In the genomic region with DNA sequence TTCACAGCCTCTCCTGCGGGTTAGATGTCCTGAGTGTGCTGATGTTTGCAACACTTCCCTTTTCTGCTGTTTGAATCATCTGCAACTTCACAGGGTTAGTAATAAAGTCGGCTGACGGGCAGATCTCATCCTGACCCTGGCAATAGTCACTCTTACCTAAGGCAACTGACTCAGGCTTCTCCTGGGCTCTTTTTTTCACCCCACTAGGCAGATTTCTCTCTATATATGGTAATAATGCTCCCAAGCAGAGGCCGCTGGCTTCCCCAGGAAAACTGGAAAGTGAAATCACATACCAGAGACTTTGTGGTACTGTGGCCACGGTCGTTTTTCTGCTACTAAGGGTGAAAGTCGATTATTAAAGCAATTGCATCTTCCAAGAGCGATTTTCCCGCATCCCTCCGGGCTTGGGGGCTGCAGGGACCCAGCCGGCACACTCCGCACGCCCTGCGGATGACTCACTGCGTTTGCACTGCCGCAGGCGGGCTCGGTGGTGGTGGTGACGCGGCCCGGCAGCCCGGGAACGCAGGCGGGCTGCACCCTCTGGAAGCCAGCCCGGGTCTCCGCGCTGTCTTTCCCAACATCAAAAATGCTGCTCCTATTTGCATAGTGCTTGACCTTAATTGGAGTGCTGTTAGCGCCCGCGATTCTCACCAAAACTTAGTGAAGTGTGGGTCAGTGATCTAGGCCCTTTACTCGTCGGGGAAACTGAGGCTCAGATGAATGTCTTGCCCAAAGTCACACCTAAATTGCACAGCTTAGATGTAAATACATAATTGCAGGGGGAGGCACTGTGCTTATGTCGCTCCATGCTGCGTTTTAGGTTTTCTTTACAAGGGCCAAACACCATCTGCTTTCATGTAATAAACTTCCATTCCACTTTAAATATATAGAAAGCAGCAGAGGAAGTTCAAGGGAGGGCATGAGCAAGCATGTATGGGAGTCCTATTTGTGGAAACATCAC, we compare ENCODE assay signal across 1 cellular context.
TF ChIP-seq lines count a peak whose summit lies in the region.

No MANE protein-coding gene starts in this region.

TF ChIP-seq in K562, 482 proteins besides CTCF, POLR2A, EP300 and RAD21 (continued from another document and continues in another):
- TF ChIP-seq, protein P1, sequence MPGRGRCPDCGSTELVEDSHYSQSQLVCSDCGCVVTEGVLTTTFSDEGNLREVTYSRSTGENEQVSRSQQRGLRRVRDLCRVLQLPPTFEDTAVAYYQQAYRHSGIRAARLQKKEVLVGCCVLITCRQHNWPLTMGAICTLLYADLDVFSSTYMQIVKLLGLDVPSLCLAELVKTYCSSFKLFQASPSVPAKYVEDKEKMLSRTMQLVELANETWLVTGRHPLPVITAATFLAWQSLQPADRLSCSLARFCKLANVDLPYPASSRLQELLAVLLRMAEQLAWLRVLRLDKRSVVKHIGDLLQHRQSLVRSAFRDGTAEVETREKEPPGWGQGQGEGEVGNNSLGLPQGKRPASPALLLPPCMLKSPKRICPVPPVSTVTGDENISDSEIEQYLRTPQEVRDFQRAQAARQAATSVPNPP (IDR thresholded peaks at IDR 0.05; ENCODE audit: borderline replicate concordance, insufficient read depth, insufficient read length), result no peak
- TF ChIP-seq, protein P2, sequence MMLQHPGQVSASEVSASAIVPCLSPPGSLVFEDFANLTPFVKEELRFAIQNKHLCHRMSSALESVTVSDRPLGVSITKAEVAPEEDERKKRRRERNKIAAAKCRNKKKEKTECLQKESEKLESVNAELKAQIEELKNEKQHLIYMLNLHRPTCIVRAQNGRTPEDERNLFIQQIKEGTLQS (IDR thresholded peaks at IDR 0.05), result peak; percentile 91
- TF ChIP-seq, protein P2 (CRISPR knock-in tag; conservative IDR thresholded peaks at IDR 0.05), result no peak
- TF ChIP-seq CHD1 (IDR thresholded peaks at IDR 0.05; ENCODE audit: low read length) (no peak), CEBPG (CRISPR knock-in tag; IDR thresholded peaks at IDR 0.05) (no peak), CEBPG (tag; conservative IDR thresholded peaks at IDR 0.05 in 1 of 2, IDR thresholded peaks at IDR 0.05 in 1 of 2) (peak; percentile 46 to 48; a peak in 2 of 4 replicates), TBP (optimal IDR thresholded peaks at IDR 0.05; ENCODE audit: low read depth, low read length) (no peak), CTBP1 (IDR thresholded peaks at IDR 0.05; ENCODE audit: borderline replicate concordance) (peak; percentile 50; the same call in 1 of the 2 replicates), KLF13 (tag; IDR thresholded peaks at IDR 0.05; ENCODE audit: borderline replicate concordance, low read depth) (no peak), BCL6 (CRISPR knock-in tag; IDR thresholded peaks at IDR 0.05) (no peak), EP400 (IDR thresholded peaks at IDR 0.05) (peak; percentile 29; the same call in 1 of the 2 replicates), LEF1 (IDR thresholded peaks at IDR 0.05) (no peak), COPS2 (conservative IDR thresholded peaks at IDR 0.05) (no peak), NR1H2 (CRISPR knock-in tag; IDR thresholded peaks at IDR 0.05) (no peak), ZNF561 (CRISPR knock-in tag; conservative IDR thresholded peaks at IDR 0.05) (no peak), ZNF175 (CRISPR knock-in tag; IDR thresholded peaks at IDR 0.05; ENCODE audit: low read depth) (no peak), RBFOX2 (IDR thresholded peaks at IDR 0.05; ENCODE audit: low read depth, low read length) (peak; percentile 53), ZNF121 (CRISPR knock-in tag; conservative IDR thresholded peaks at IDR 0.05) (no peak), HNRNPL (IDR thresholded peaks at IDR 0.05; ENCODE audit: low read depth, low read length) (no peak), MYBL2 (IDR thresholded peaks at IDR 0.05; ENCODE audit: low read depth) (no peak), MYBL2 (CRISPR knock-in tag; IDR thresholded peaks at IDR 0.05; ENCODE audit: borderline replicate concordance) (no peak), ZNF133 (CRISPR knock-in tag; IDR thresholded peaks at IDR 0.05) (no peak), DMBX1 (CRISPR knock-in tag; IDR thresholded peaks at IDR 0.05; ENCODE audit: borderline replicate concordance) (no peak), RUNX1 (IDR thresholded peaks at IDR 0.05; ENCODE audit: low read depth) (no peak), CBFA2T2 (conservative IDR thresholded peaks at IDR 0.05) (no peak), JUN (IDR thresholded peaks at IDR 0.05; ENCODE audit: borderline replicate concordance, low read depth, low read length) (peak; percentile 76), JUN (CRISPR knock-in tag; IDR thresholded peaks at IDR 0.05; ENCODE audit: borderline replicate concordance) (no peak), NFIX (CRISPR knock-in tag; IDR thresholded peaks at IDR 0.05; ENCODE audit: low read depth) (no peak), MTF1 (CRISPR knock-in tag; IDR thresholded peaks at IDR 0.05; ENCODE audit: borderline replicate concordance) (no peak), ZNF695 (CRISPR knock-in tag; IDR thresholded peaks at IDR 0.05) (no peak), PHF21A (IDR thresholded peaks at IDR 0.05; ENCODE audit: borderline replicate concordance, low read depth) (no peak), BRD9 (IDR thresholded peaks at IDR 0.05; ENCODE audit: low read depth, partially characterized antibody) (no peak), ZNF830 (CRISPR knock-in tag; IDR thresholded peaks at IDR 0.05) (no peak), RFX1 (IDR thresholded peaks at IDR 0.05) (no peak), ZNF445 (CRISPR knock-in tag; IDR thresholded peaks at IDR 0.05; ENCODE audit: low read depth) (no peak), ZNF263 (CRISPR knock-in tag; IDR thresholded peaks at IDR 0.05; ENCODE audit: borderline replicate concordance) (no peak), SMAD4 (CRISPR knock-in tag; conservative IDR thresholded peaks at IDR 0.05) (no peak), TCFL5 (CRISPR knock-in tag; conservative IDR thresholded peaks at IDR 0.05) (no peak), RNF2 (IDR thresholded peaks at IDR 0.05) (no peak), ZEB2 (IDR thresholded peaks at IDR 0.05) (no peak)
- TF ChIP-seq, protein P3, sequence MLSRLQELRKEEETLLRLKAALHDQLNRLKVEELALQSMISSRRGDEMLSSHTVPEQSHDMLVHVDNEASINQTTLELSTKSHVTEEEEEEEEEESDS (CRISPR knock-in tag; IDR thresholded peaks at IDR 0.05), result no peak
- TF ChIP-seq, protein P4, sequence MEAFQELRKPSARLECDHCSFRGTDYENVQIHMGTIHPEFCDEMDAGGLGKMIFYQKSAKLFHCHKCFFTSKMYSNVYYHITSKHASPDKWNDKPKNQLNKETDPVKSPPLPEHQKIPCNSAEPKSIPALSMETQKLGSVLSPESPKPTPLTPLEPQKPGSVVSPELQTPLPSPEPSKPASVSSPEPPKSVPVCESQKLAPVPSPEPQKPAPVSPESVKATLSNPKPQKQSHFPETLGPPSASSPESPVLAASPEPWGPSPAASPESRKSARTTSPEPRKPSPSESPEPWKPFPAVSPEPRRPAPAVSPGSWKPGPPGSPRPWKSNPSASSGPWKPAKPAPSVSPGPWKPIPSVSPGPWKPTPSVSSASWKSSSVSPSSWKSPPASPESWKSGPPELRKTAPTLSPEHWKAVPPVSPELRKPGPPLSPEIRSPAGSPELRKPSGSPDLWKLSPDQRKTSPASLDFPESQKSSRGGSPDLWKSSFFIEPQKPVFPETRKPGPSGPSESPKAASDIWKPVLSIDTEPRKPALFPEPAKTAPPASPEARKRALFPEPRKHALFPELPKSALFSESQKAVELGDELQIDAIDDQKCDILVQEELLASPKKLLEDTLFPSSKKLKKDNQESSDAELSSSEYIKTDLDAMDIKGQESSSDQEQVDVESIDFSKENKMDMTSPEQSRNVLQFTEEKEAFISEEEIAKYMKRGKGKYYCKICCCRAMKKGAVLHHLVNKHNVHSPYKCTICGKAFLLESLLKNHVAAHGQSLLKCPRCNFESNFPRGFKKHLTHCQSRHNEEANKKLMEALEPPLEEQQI (IDR thresholded peaks at IDR 0.05), result no peak
- TF ChIP-seq, protein P5, sequence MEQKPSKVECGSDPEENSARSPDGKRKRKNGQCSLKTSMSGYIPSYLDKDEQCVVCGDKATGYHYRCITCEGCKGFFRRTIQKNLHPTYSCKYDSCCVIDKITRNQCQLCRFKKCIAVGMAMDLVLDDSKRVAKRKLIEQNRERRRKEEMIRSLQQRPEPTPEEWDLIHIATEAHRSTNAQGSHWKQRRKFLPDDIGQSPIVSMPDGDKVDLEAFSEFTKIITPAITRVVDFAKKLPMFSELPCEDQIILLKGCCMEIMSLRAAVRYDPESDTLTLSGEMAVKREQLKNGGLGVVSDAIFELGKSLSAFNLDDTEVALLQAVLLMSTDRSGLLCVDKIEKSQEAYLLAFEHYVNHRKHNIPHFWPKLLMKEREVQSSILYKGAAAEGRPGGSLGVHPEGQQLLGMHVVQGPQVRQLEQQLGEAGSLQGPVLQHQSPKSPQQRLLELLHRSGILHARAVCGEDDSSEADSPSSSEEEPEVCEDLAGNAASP (IDR thresholded peaks at IDR 0.05), result no peak
- TF ChIP-seq, protein P6, sequence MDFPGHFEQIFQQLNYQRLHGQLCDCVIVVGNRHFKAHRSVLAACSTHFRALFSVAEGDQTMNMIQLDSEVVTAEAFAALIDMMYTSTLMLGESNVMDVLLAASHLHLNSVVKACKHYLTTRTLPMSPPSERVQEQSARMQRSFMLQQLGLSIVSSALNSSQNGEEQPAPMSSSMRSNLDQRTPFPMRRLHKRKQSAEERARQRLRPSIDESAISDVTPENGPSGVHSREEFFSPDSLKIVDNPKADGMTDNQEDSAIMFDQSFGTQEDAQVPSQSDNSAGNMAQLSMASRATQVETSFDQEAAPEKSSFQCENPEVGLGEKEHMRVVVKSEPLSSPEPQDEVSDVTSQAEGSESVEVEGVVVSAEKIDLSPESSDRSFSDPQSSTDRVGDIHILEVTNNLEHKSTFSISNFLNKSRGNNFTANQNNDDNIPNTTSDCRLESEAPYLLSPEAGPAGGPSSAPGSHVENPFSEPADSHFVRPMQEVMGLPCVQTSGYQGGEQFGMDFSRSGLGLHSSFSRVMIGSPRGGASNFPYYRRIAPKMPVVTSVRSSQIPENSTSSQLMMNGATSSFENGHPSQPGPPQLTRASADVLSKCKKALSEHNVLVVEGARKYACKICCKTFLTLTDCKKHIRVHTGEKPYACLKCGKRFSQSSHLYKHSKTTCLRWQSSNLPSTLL (IDR thresholded peaks at IDR 0.05), result no peak
- TF ChIP-seq, protein P7, sequence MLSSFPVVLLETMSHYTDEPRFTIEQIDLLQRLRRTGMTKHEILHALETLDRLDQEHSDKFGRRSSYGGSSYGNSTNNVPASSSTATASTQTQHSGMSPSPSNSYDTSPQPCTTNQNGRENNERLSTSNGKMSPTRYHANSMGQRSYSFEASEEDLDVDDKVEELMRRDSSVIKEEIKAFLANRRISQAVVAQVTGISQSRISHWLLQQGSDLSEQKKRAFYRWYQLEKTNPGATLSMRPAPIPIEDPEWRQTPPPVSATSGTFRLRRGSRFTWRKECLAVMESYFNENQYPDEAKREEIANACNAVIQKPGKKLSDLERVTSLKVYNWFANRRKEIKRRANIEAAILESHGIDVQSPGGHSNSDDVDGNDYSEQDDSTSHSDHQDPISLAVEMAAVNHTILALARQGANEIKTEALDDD (IDR thresholded peaks at IDR 0.05), result peak; percentile 62
- TF ChIP-seq, protein P8, sequence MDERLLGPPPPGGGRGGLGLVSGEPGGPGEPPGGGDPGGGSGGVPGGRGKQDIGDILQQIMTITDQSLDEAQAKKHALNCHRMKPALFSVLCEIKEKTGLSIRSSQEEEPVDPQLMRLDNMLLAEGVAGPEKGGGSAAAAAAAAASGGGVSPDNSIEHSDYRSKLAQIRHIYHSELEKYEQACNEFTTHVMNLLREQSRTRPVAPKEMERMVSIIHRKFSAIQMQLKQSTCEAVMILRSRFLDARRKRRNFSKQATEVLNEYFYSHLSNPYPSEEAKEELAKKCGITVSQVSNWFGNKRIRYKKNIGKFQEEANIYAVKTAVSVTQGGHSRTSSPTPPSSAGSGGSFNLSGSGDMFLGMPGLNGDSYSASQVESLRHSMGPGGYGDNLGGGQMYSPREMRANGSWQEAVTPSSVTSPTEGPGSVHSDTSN (CRISPR knock-in tag; IDR thresholded peaks at IDR 0.05; ENCODE audit: low read depth), result no peak
- TF ChIP-seq, protein P8 (tag; conservative IDR thresholded peaks at IDR 0.05; ENCODE audit: low read depth), result no peak
- TF ChIP-seq, protein P9, sequence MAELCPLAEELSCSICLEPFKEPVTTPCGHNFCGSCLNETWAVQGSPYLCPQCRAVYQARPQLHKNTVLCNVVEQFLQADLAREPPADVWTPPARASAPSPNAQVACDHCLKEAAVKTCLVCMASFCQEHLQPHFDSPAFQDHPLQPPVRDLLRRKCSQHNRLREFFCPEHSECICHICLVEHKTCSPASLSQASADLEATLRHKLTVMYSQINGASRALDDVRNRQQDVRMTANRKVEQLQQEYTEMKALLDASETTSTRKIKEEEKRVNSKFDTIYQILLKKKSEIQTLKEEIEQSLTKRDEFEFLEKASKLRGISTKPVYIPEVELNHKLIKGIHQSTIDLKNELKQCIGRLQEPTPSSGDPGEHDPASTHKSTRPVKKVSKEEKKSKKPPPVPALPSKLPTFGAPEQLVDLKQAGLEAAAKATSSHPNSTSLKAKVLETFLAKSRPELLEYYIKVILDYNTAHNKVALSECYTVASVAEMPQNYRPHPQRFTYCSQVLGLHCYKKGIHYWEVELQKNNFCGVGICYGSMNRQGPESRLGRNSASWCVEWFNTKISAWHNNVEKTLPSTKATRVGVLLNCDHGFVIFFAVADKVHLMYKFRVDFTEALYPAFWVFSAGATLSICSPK (IDR thresholded peaks at IDR 0.05; ENCODE audit: borderline replicate concordance), result no peak
